In genomic region chr18:58937204-58937603, GRCh38 we compare ENCODE assay signal across 11 cellular contexts.
DNase-seq lines count a peak whose midpoint lies in the region; ATAC-seq, FAIRE-seq and TF ChIP-seq lines count a peak whose summit lies in the region.
"Had no signal": no experiment of that assay in that cellular context is flagged by ENCODE, and none has a peak within 500 bp of the region (broad histone marks: within the 10 kb centered on the region; RNA-seq: fewer than 3 reads in every experiment).

No MANE protein-coding gene starts in this region.

- H3K27me3 ChIP-seq in right lobe of liver (no peaks in the 10 kb centered on the region), HepG2 (ENCODE audit: control insufficient read depth in 1 of 2, insufficient read depth in 2 of 2, low read length in 2 of 2) (peaks cover 0 to 6% of the 10 kb centered on the region in 2 experiments; a peak in 1 of 5 replicates), uterus (no peaks in the 10 kb centered on the region)
- H3K27me3 ChIP-seq: testis had no signal

- TF ChIP-seq RAD21 in HepG2 (CRISPR knock-in tag; IDR thresholded peaks at IDR 0.05): no peak

- TF ChIP-seq CTCF in right lobe of liver (IDR thresholded peaks at IDR 0.05) (no peak), HepG2 (CRISPR knock-in tag; IDR thresholded peaks at IDR 0.05) (no peak), activated B cell treated with CpG ODN at 0.5 μM for 24 hours (IDR thresholded peaks at IDR 0.05) (no peak), glutamatergic neuron (IDR thresholded peaks at IDR 0.05; ENCODE audit: partially characterized antibody, unreplicated experiment) (no peak), uterus (IDR thresholded peaks at IDR 0.05) (no peak)

- H4K20me1 ChIP-seq in HepG2 (ENCODE audit: insufficient read depth, low read length): no peaks in the 10 kb centered on the region

- peak overlapping the region; percentile 1 for H3K4me3 Mint-ChIP-seq in activated B cell treated with CpG ODN at 0.5 μM for 24 hours
- no peak overlapping the region for H3K4me3 Mint-ChIP-seq in glutamatergic neuron (ENCODE audit: unreplicated experiment)
- H3K4me3 Mint-ChIP-seq in activated T-cell treated with anti-CD3 and anti-CD28 coated beads, Interleukin-2, amount 50 U/mL, for 24 hours: no peak overlapping the region

- 46% methylated on average over 3 of the region's 3 CpGs for WGBS in right lobe of liver (ENCODE audit: insufficient coverage, low coverage, low lambda C conversion rate, missing lambda C conversion rate)
- 0% methylated on average over 3 of the region's 3 CpGs for WGBS in HepG2 (ENCODE audit: low lambda C conversion rate)

- no TSS peak for BruUV-seq in HepG2 (replicated peaks; lab: Mats Ljungman, UMichigan)

- H3K79me2 ChIP-seq in HepG2 (ENCODE audit: insufficient read depth, low read length): no peaks in the 10 kb centered on the region

- peak; percentile 28 to 67 (median 44) for ATAC-seq in right lobe of liver
- ATAC-seq in HepG2: no peak
- peak; percentile 21 for ATAC-seq in activated B cell treated with CpG ODN at 0.5 μM for 24 hours (ENCODE audit: low read depth)
- ATAC-seq in Right ventricle myocardium superior (ENCODE audit: poor library complexity): no peak

- H3K36me3 Mint-ChIP-seq in activated B cell treated with CpG ODN at 0.5 μM for 24 hours (ENCODE audit: low read depth) (peaks cover 62% of the 10 kb centered on the region), glutamatergic neuron (ENCODE audit: unreplicated experiment) (peaks cover 20% of the 10 kb centered on the region)
- H3K36me3 Mint-ChIP-seq in activated T-cell treated with anti-CD3 and anti-CD28 coated beads, Interleukin-2, amount 50 U/mL, for 24 hours (ENCODE audit: low read depth): no peaks in the 10 kb centered on the region

- no peaks in the 10 kb centered on the region for H3K27me3 Mint-ChIP-seq in activated B cell treated with CpG ODN at 0.5 μM for 24 hours
- H3K27me3 Mint-ChIP-seq in glutamatergic neuron (ENCODE audit: unreplicated experiment): peaks cover 4% of the 10 kb centered on the region
- H3K27me3 Mint-ChIP-seq in activated T-cell treated with anti-CD3 and anti-CD28 coated beads, Interleukin-2, amount 50 U/mL, for 24 hours: peaks cover 20% of the 10 kb centered on the region

- TF ChIP-seq EP300 in HepG2 (IDR thresholded peaks at IDR 0.05; ENCODE audit: low read depth in 2 of 2, low read length in 2 of 2): no peak
- TF ChIP-seq EP300 in HepG2 (CRISPR knock-in tag; IDR thresholded peaks at IDR 0.05; ENCODE audit: borderline replicate concordance): no peak

- no peak overlapping the region for H3K4me3 ChIP-seq in right lobe of liver
- H3K4me3 ChIP-seq in HepG2 (replicated peaks in 1 of 3; ENCODE audit: insufficient read depth in 1 of 3, low read depth in 2 of 3, low read length in 3 of 3): no peak overlapping the region
- no peak overlapping the region for H3K4me3 ChIP-seq in uterus
- H3K4me3 ChIP-seq: testis had no signal

- no peak overlapping the region for H3K9ac ChIP-seq in HepG2 (ENCODE audit: insufficient read depth, low read depth, low read length)

- H3K27ac Mint-ChIP-seq in activated B cell treated with CpG ODN at 0.5 μM for 24 hours (peak overlapping the region; percentile 66), glutamatergic neuron (ENCODE audit: unreplicated experiment) (peak overlapping the region; percentile 0)
- no peak overlapping the region for H3K27ac Mint-ChIP-seq in activated T-cell treated with anti-CD3 and anti-CD28 coated beads, Interleukin-2, amount 50 U/mL, for 24 hours

- POLR2A ChIA-PET in HepG2 (lab: Yijun Ruan, JAX) (no interaction called here), activated B cell treated with CpG ODN at 0.5 μM for 24 hours (lab: Charles Lee) (no interaction called here)

- no peak for FAIRE-seq in HepG2 (lab: Jason Lieb, UNC)
- FAIRE-seq: H1 had no signal

- in situ Hi-C loops in HepG2 (cut with HindIII; ENCODE audit: extremely low pct_ligation_motif_present, low pct_unique_long_range_greater_than_20kb): no loop called here

- H3K27ac ChIP-seq in right lobe of liver: peak overlapping the region in 1 of 3 donors; percentile 20
- H3K27ac ChIP-seq in HepG2 (ENCODE audit: extremely low read length, insufficient read depth, low read length): no peak overlapping the region
- H3K27ac ChIP-seq in uterus: peak overlapping the region; percentile 7 to 36
- H3K27ac ChIP-seq: testis had no signal

- H3K4me1 ChIP-seq in right lobe of liver (no peaks in the 10 kb centered on the region), HepG2 (ENCODE audit: insufficient read depth, low read length) (no peaks in the 10 kb centered on the region), uterus (peaks cover 0 to 5% of the 10 kb centered on the region in 2 donors)
- H3K4me1 ChIP-seq: testis had no signal

- H3K4me2 ChIP-seq in HepG2 (ENCODE audit: low read depth, low read length): no peak overlapping the region

- H3K36me3 ChIP-seq in right lobe of liver: no peaks in the 10 kb centered on the region
- H3K36me3 ChIP-seq in HepG2 (replicated peaks in 1 of 2; ENCODE audit: control insufficient read depth in 1 of 2, insufficient read depth in 2 of 2, low read length in 2 of 2): no peaks in the 10 kb centered on the region
- H3K36me3 ChIP-seq in uterus: no peaks in the 10 kb centered on the region

- H3K9me3 Mint-ChIP-seq in activated B cell treated with CpG ODN at 0.5 μM for 24 hours (peaks cover 3% of the 10 kb centered on the region), glutamatergic neuron (ENCODE audit: unreplicated experiment) (peaks cover 7% of the 10 kb centered on the region)
- no peaks in the 10 kb centered on the region for H3K9me3 Mint-ChIP-seq in activated T-cell treated with anti-CD3 and anti-CD28 coated beads, Interleukin-2, amount 50 U/mL, for 24 hours

- DNase-seq in right lobe of liver (no peak), HepG2 (ENCODE audit: low spot score) (no peak), activated B cell treated with CpG ODN at 0.5 μM for 24 hours (no peak), glutamatergic neuron (no peak), uterus (no peak), GF-D8 (lab: John Stamatoyannopoulos, UW) (no peak), Right ventricle myocardium superior (no peak)
- no peak for DNase-seq in activated T-cell treated with anti-CD3 and anti-CD28 coated beads, Interleukin-2, amount 50 U/mL, for 24 hours
- DNase-seq: NCI-H510A, testis had no signal

- CTCF ChIA-PET in HepG2 (lab: Yijun Ruan, JAX; ENCODE audit: low intra/inter-chr PET ratio, low total read pairs): no interaction called here
- CTCF ChIA-PET in activated B cell treated with CpG ODN at 0.5 μM for 24 hours (lab: Charles Lee): no interaction called here

- H3K4me1 Mint-ChIP-seq in activated B cell treated with CpG ODN at 0.5 μM for 24 hours (peaks cover 16% of the 10 kb centered on the region), glutamatergic neuron (ENCODE audit: low read depth, unreplicated experiment) (peaks cover 34% of the 10 kb centered on the region)
- peaks cover 5% of the 10 kb centered on the region for H3K4me1 Mint-ChIP-seq in activated T-cell treated with anti-CD3 and anti-CD28 coated beads, Interleukin-2, amount 50 U/mL, for 24 hours (ENCODE audit: low read depth)

- intact Hi-C loops in right lobe of liver (cut with DNase I) (no loop called here), HepG2 (cut with micrococcal nuclease; ENCODE audit: unreplicated experiment) (no loop called here), activated B cell treated with CpG ODN at 0.5 μM for 24 hours (cut with micrococcal nuclease) (no loop called here), uterus (cut with DNase I; ENCODE audit: low total_unique reads) (no loop called here), Right ventricle myocardium superior (cut with DNase I) (no loop called here)

- H3K9me3 ChIP-seq in right lobe of liver: no peaks in the 10 kb centered on the region
- no peaks in the 10 kb centered on the region for H3K9me3 ChIP-seq in HepG2 (ENCODE audit: low read length)
- no peaks in the 10 kb centered on the region for H3K9me3 ChIP-seq in uterus
- H3K9me3 ChIP-seq: testis had no signal

- no peak overlapping the region for H2AFZ ChIP-seq in HepG2 (ENCODE audit: low read length)

- TF ChIP-seq POLR2A in right lobe of liver (IDR thresholded peaks at IDR 0.05) (no peak), HepG2 (IDR thresholded peaks at IDR 0.05; ENCODE audit: insufficient read depth in 1 of 2, low read depth in 2 of 2, low read length in 2 of 2) (no peak), uterus (IDR thresholded peaks at IDR 0.05) (no peak)

TF ChIP-seq in HepG2, 621 proteins besides CTCF, POLR2A, EP300 and RAD21 (continues in another document):
- TF ChIP-seq NFE2 (CRISPR knock-in tag; IDR thresholded peaks at IDR 0.05) (no peak), TEAD2 (CRISPR knock-in tag; IDR thresholded peaks at IDR 0.05) (no peak), SNRNP70 (IDR thresholded peaks at IDR 0.05; ENCODE audit: low read depth, low read length) (no peak), NFYC (CRISPR knock-in tag; IDR thresholded peaks at IDR 0.05) (no peak), ZNF350 (CRISPR knock-in tag; IDR thresholded peaks at IDR 0.05; ENCODE audit: borderline replicate concordance, low read depth) (no peak), AGO2 (optimal IDR thresholded peaks at IDR 0.05; ENCODE audit: low read depth, low read length) (no peak), ZNF446 (CRISPR knock-in tag; IDR thresholded peaks at IDR 0.05) (no peak), ATF7 (IDR thresholded peaks at IDR 0.05) (no peak), ATF7 (CRISPR knock-in tag; IDR thresholded peaks at IDR 0.05) (no peak)
- TF ChIP-seq, protein P1, sequence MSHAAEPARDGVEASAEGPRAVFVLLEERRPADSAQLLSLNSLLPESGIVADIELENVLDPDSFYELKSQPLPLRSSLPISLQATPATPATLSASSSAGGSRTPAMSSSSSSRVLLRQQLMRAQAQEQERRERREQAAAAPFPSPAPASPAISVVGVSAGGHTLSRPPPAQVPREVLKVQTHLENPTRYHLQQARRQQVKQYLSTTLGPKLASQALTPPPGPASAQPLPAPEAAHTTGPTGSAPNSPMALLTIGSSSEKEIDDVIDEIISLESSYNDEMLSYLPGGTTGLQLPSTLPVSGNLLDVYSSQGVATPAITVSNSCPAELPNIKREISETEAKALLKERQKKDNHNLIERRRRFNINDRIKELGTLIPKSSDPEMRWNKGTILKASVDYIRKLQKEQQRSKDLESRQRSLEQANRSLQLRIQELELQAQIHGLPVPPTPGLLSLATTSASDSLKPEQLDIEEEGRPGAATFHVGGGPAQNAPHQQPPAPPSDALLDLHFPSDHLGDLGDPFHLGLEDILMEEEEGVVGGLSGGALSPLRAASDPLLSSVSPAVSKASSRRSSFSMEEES (CRISPR knock-in tag; IDR thresholded peaks at IDR 0.05): no peak

Comparison
In these comparisons a context has a peak if more than half of its experiments do, and no peak if none do; other contexts are left out.
1. ATAC-seq: peak in right lobe of liver (4 of 4) and activated B cell treated with CpG ODN at 0.5 μM for 24 hours (single experiment); none in HepG2 (single experiment) and Right ventricle myocardium superior (single experiment).